Comparison of ENCODE assay signal across 8 cellular contexts in genomic region chr1:221740941-221741363, GRCh38. TPM values are rescaled to one million over a fixed set of nuclear protein-coding genes. Genes with fewer than 3 reads are reported as not detected.
DNase-seq lines count a peak whose midpoint lies in the region; ATAC-seq and TF ChIP-seq lines count a peak whose summit lies in the region.

No MANE protein-coding gene starts in this region.

- H3K4me3 ChIP-seq in iPS DF 6.9 (ENCODE audit: low read length) (peak overlapping the region; percentile 57; the same call in 1 of the 2 replicates), stomach (peak overlapping the region; percentile 62 to 75 (median 71))

- peaks cover 2% of the 10 kb centered on the region; the same call in 1 of the 2 replicates for H3K4me1 ChIP-seq in iPS DF 6.9 (ENCODE audit: control insufficient read depth, insufficient read depth, low read length)
- peaks cover 4 to 52% (median 30%) of the 10 kb centered on the region in 4 donors for H3K4me1 ChIP-seq in stomach

- no peak for TF ChIP-seq EP300 in stomach (IDR thresholded peaks at IDR 0.05)

- no peaks in the 10 kb centered on the region for H3K27me3 Mint-ChIP-seq in stimulated activated naive CD8-positive, alpha-beta T cell treated with anti-CD3 and anti-CD28 coated beads, Interleukin-15, amount 100 ng/mL, for 72 hours
- no peaks in the 10 kb centered on the region for H3K27me3 Mint-ChIP-seq in activated T-helper 2 cell treated with anti-CD3 and anti-CD28 coated beads, Interferon-gamma antibody, Interleukin-2, Interleukin-4, amounts not matched to agents 10 μg/mL and 5 μg/mL and 100 μg/mL, durations not matched to agents 14 hours and 24 hours and 36 hours (ENCODE audit: low read depth)

- WGBS in iPS DF 6.9 (ENCODE audit: insufficient coverage, insufficient read length): no CpG with 5 or more reads among the region's 27 CpGs
- 0 to 1% (median 1%) methylated on average over 27 of the region's 27 CpGs for WGBS in stomach, 5 donors

- peaks cover 14% of the 10 kb centered on the region for H3K4me1 Mint-ChIP-seq in stimulated activated naive CD8-positive, alpha-beta T cell treated with anti-CD3 and anti-CD28 coated beads, Interleukin-15, amount 100 ng/mL, for 72 hours
- peaks cover 43% of the 10 kb centered on the region for H3K4me1 Mint-ChIP-seq in activated T-helper 2 cell treated with anti-CD3 and anti-CD28 coated beads, Interferon-gamma antibody, Interleukin-2, Interleukin-4, amounts not matched to agents 10 μg/mL and 5 μg/mL and 100 μg/mL, durations not matched to agents 14 hours and 24 hours and 36 hours (ENCODE audit: low read depth)

- no peak for TF ChIP-seq POLR2A in stomach (IDR thresholded peaks at IDR 0.05)

- H3K9me3 ChIP-seq in iPS DF 6.9 (ENCODE audit: control insufficient read depth, insufficient read depth, low read length) (no peaks in the 10 kb centered on the region), stomach (no peaks in the 10 kb centered on the region)

- H3K27ac Mint-ChIP-seq in stimulated activated naive CD8-positive, alpha-beta T cell treated with anti-CD3 and anti-CD28 coated beads, Interleukin-15, amount 100 ng/mL, for 72 hours: no peak overlapping the region
- no peak overlapping the region for H3K27ac Mint-ChIP-seq in activated T-helper 2 cell treated with anti-CD3 and anti-CD28 coated beads, Interferon-gamma antibody, Interleukin-2, Interleukin-4, amounts not matched to agents 10 μg/mL and 5 μg/mL and 100 μg/mL, durations not matched to agents 14 hours and 24 hours and 36 hours

- H3K9me3 Mint-ChIP-seq in stimulated activated naive CD8-positive, alpha-beta T cell treated with anti-CD3 and anti-CD28 coated beads, Interleukin-15, amount 100 ng/mL, for 72 hours: peaks cover 0 to 3% of the 10 kb centered on the region in 2 donors
- no peaks in the 10 kb centered on the region for H3K9me3 Mint-ChIP-seq in activated T-helper 2 cell treated with anti-CD3 and anti-CD28 coated beads, Interferon-gamma antibody, Interleukin-2, Interleukin-4, amounts not matched to agents 10 μg/mL and 5 μg/mL and 100 μg/mL, durations not matched to agents 14 hours and 24 hours and 36 hours

- DNase-seq in stimulated activated naive CD8-positive, alpha-beta T cell treated with anti-CD3 and anti-CD28 coated beads, Interleukin-15, Interleukin-2, amounts not matched to agents 100 U/mL and 50 U/mL, for 24 hours: peak; percentile 26
- DNase-seq in stimulated activated naive CD8-positive, alpha-beta T cell treated with anti-CD3 and anti-CD28 coated beads, Interleukin-15, amount 100 ng/mL, for 72 hours: no peak
- DNase-seq in activated T-cell treated with anti-CD3 and anti-CD28 coated beads, Interleukin-2, amount 50 U/mL, for 1 hour: peak; percentile 29
- no peak for DNase-seq in iPS DF 6.9 (ENCODE audit: low read depth, low spot score)
- DNase-seq in stomach: no peak
- DNase-seq in OCI-M2 (lab: John Stamatoyannopoulos, UW; ENCODE audit: unreplicated experiment): no peak
- no peak for DNase-seq in midbrain (lab: John Stamatoyannopoulos, UW)
- DNase-seq in activated T-helper 2 cell treated with anti-CD3 and anti-CD28 coated beads, Interferon-gamma antibody, Interleukin-2, Interleukin-4, amounts not matched to agents 10 μg/mL and 5 μg/mL and 100 μg/mL, durations not matched to agents 14 hours and 24 hours and 36 hours (ENCODE audit: low spot score): no peak

- H3K4me3 Mint-ChIP-seq in stimulated activated naive CD8-positive, alpha-beta T cell treated with anti-CD3 and anti-CD28 coated beads, Interleukin-15, amount 100 ng/mL, for 72 hours: no peak overlapping the region
- H3K4me3 Mint-ChIP-seq in activated T-helper 2 cell treated with anti-CD3 and anti-CD28 coated beads, Interferon-gamma antibody, Interleukin-2, Interleukin-4, amounts not matched to agents 10 μg/mL and 5 μg/mL and 100 μg/mL, durations not matched to agents 14 hours and 24 hours and 36 hours (ENCODE audit: low read depth): no peak overlapping the region

- H3K36me3 Mint-ChIP-seq in activated T-helper 2 cell treated with anti-CD3 and anti-CD28 coated beads, Interferon-gamma antibody, Interleukin-2, Interleukin-4, amounts not matched to agents 10 μg/mL and 5 μg/mL and 100 μg/mL, durations not matched to agents 14 hours and 24 hours and 36 hours (ENCODE audit: low read depth): no peaks in the 10 kb centered on the region

- intact Hi-C loops in stomach (cut with DNase I; ENCODE audit: low total_unique reads): no loop called here
- intact Hi-C loops in activated T-helper 2 cell treated with anti-CD3 and anti-CD28 coated beads, Interferon-gamma antibody, Interleukin-2, Interleukin-4, amounts not matched to agents 10 μg/mL and 5 μg/mL and 100 μg/mL, durations not matched to agents 14 hours and 24 hours and 36 hours (cut with micrococcal nuclease): loop anchor here (1.0 to 5.0 kb wide), 4 partner anchors 14 to 221 kb away; no protein-coding TSS in a partner anchor

- H3K27me3 ChIP-seq in iPS DF 6.9 (ENCODE audit: control insufficient read depth, insufficient read depth, low read length): peaks cover 11% of the 10 kb centered on the region; the same call in 1 of the 2 replicates
- H3K27me3 ChIP-seq in stomach: no peaks in the 10 kb centered on the region

- TF ChIP-seq CTCF in stomach (IDR thresholded peaks at IDR 0.05): no peak

- ATAC-seq in stimulated activated naive CD8-positive, alpha-beta T cell treated with anti-CD3 and anti-CD28 coated beads, Interleukin-15, Interleukin-2, amounts not matched to agents 100 U/mL and 50 U/mL, for 24 hours: no peak
- no peak for ATAC-seq in stimulated activated naive CD8-positive, alpha-beta T cell treated with anti-CD3 and anti-CD28 coated beads, Interleukin-15, amount 100 ng/mL, for 72 hours

- H3K27ac ChIP-seq in iPS DF 6.9 (ENCODE audit: low read length): no peak overlapping the region
- H3K27ac ChIP-seq in stomach: peak overlapping the region in 4 of 5 donors; percentile 96 to 100 (median 98)

- no peaks in the 10 kb centered on the region for H3K36me3 ChIP-seq in iPS DF 6.9 (ENCODE audit: control insufficient read depth, insufficient read depth, low read length)
- H3K36me3 ChIP-seq in stomach: peaks cover 0 to 15% (median 0%) of the 10 kb centered on the region in 4 donors

RNA-seq across cellular contexts. Expression of gene DUSP10, which starts 0.9 kb away (rescaled TPM):
- total RNA-seq in stomach: 10 to 100 TPM in 2 of 5 donors, 1 to 10 TPM in 3; 1.0 to 50.0 (median 8.3) TPM
- 1 to 10 TPM; 2.4 to 3.1 (median 2.9) TPM for polyA plus RNA-seq in stomach
- 21.0 and 21.7 TPM in 2 replicates for total RNA-seq in activated T-helper 2 cell treated with anti-CD3 and anti-CD28 coated beads, Interferon-gamma antibody, Interleukin-2, Interleukin-4, amounts not matched to agents 10 μg/mL and 5 μg/mL and 100 μg/mL, durations not matched to agents 14 hours and 24 hours and 36 hours

Comparison
In these comparisons a context has a peak if more than half of its experiments do, and no peak if none do; other contexts are left out.
1. DNase-seq: peak in stimulated activated naive CD8-positive, alpha-beta T cell treated with anti-CD3 and anti-CD28 coated beads, Interleukin-15, Interleukin-2, amounts not matched to agents 100 U/mL and 50 U/mL, for 24 hours (single experiment) and activated T-cell treated with anti-CD3 and anti-CD28 coated beads, Interleukin-2, amount 50 U/mL, for 1 hour (single experiment); none in stimulated activated naive CD8-positive, alpha-beta T cell treated with anti-CD3 and anti-CD28 coated beads, Interleukin-15, amount 100 ng/mL, for 72 hours (0 of 2), iPS DF 6.9 (single experiment), stomach (single experiment), OCI-M2 (single experiment), midbrain (single experiment) and activated T-helper 2 cell treated with anti-CD3 and anti-CD28 coated beads, Interferon-gamma antibody, Interleukin-2, Interleukin-4, amounts not matched to agents 10 μg/mL and 5 μg/mL and 100 μg/mL, durations not matched to agents 14 hours and 24 hours and 36 hours (single experiment).